28 cellular contexts compared by ENCODE assay signal in the genomic region with DNA sequence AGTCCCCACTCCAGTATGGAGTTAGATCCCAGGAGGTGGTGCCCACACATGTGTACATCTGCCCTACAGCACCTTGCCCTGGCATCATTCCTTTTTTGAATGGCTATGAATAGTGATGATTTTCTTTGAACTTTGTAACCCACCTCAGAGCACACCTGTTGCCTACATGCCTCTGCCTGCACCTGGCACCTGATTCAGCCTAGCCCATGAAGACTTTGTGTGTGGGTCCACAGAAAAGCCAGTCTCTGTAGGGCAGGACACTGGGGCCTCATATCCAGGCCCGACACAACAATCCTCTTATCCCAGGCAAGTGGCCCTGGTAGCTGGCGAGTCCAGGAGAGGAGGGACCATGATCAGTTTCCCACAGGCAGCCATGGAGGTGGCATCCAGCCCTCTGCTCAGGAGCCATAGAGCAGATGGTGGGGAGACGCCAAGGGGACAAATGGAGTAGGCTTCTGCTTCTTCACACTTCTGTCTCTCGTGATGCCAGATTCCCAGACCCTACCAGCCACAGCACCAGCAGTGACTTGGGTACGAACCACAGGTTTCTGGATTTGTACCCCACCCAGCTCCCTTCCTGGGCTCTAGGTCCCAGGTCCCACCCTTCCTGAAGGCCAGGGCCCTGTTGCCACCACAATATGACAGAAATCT.
DNase-seq lines count a peak whose midpoint lies in the region; ATAC-seq and TF ChIP-seq lines count a peak whose summit lies in the region.
"Had no signal": no experiment of that assay in that cellular context is flagged by ENCODE, and none has a peak within 500 bp of the region (broad histone marks: within the 10 kb centered on the region; RNA-seq: fewer than 3 reads in every experiment).

No MANE protein-coding gene starts in this region.

- no peak overlapping the region for H3K27ac Mint-ChIP-seq in activated CD8-positive, alpha-beta memory T cell treated with anti-CD3 and anti-CD28 coated beads, Interleukin-2, amount 10 ng/mL, durations not matched to agents 7 days and 5 days
- peak overlapping the region; percentile 68 for H3K27ac Mint-ChIP-seq in CD8-positive, alpha-beta T cell
- H3K27ac Mint-ChIP-seq in naive thymus-derived CD8-positive, alpha-beta T cell, result peak overlapping the region in 9 of 10 donors; percentile 64 to 96 (median 93)

- ATAC-seq in activated CD8-positive, alpha-beta memory T cell treated with anti-CD3 and anti-CD28 coated beads, Interleukin-2, amount 10 ng/mL, durations not matched to agents 7 days and 5 days, result no peak
- no peak for ATAC-seq in CD8-positive, alpha-beta T cell
- no peak for ATAC-seq in naive thymus-derived CD8-positive, alpha-beta T cell
- no peak for ATAC-seq in GM21526 (IDR thresholded peaks at IDR 0.05; ENCODE audit: low FRiP score, unreplicated experiment)
- ATAC-seq: GM12878, HCT116, PC-3 had no signal

- no peaks in the 10 kb centered on the region for H3K79me2 ChIP-seq in hepatocyte

- peak; percentile 32 for DNase-seq in activated CD8-positive, alpha-beta memory T cell treated with anti-CD3 and anti-CD28 coated beads, Interleukin-2, amount 10 ng/mL, durations not matched to agents 7 days and 5 days
- DNase-seq in activated CD8-positive, alpha-beta memory T cell treated with anti-CD3 and anti-CD28 coated beads, Interleukin-2, amount 50 U/mL, for 4 hours, result no peak
- peak in 2 of 7 experiments; percentile 9 to 47 for DNase-seq in CD8-positive, alpha-beta T cell
- peak; percentile 6 for DNase-seq in NCI-H69 (lab: John Stamatoyannopoulos, UW)
- no peak for DNase-seq in naive thymus-derived CD8-positive, alpha-beta T cell
- no peak for DNase-seq in hepatocyte (ENCODE audit: low spot score)
- DNase-seq in stimulated activated CD4-positive, alpha-beta T cell treated with anti-CD3 and anti-CD28 coated beads, Interleukin-4, amount 100 ng/mL, for 24 hours, result no peak
- DNase-seq: CD4-positive, alpha-beta memory T cell; DMS 273 treated with DMSO at 0.1 percent for 48 hours; DMS79; EL; GDM1; NCI-H1092 treated with DMSO at 0.1 percent for 48 hours; NCI-H1436; NCI-H187; NCI-H2081 treated with DMSO at 0.1 percent for 48 hours; NCI-H2171; NCI-H226; NCI-H510A; PC-3; SK-N-SH had no signal

- no peaks in the 10 kb centered on the region for H3K9me3 ChIP-seq in CD8-positive, alpha-beta T cell (ENCODE audit: low read length)
- no peaks in the 10 kb centered on the region for H3K9me3 ChIP-seq in hepatocyte (ENCODE audit: low read depth)
- H3K9me3 ChIP-seq: BLaER1 treated with 17β-estradiol and CSF1 and Interleukin-3, amounts not matched to agents 10 nM and 100 nM; SK-N-SH had no signal

- peaks cover 54% of the 10 kb centered on the region for H3K4me1 Mint-ChIP-seq in activated CD8-positive, alpha-beta memory T cell treated with anti-CD3 and anti-CD28 coated beads, Interleukin-2, amount 10 ng/mL, durations not matched to agents 7 days and 5 days
- peaks cover 94% of the 10 kb centered on the region for H3K4me1 Mint-ChIP-seq in CD8-positive, alpha-beta T cell (ENCODE audit: low read depth)
- peaks cover 52 to 98% (median 95%) of the 10 kb centered on the region in 4 donors for H3K4me1 Mint-ChIP-seq in naive thymus-derived CD8-positive, alpha-beta T cell

- no peak overlapping the region for H3K4me3 Mint-ChIP-seq in activated CD8-positive, alpha-beta memory T cell treated with anti-CD3 and anti-CD28 coated beads, Interleukin-2, amount 10 ng/mL, durations not matched to agents 7 days and 5 days
- H3K4me3 Mint-ChIP-seq in CD8-positive, alpha-beta T cell, result no peak overlapping the region
- peak overlapping the region in 6 of 10 donors; percentile 12 to 95 (median 65) for H3K4me3 Mint-ChIP-seq in naive thymus-derived CD8-positive, alpha-beta T cell
- H3K4me3 Mint-ChIP-seq: IgD-negative memory B cell had no signal

- H3K9me3 Mint-ChIP-seq in activated CD8-positive, alpha-beta memory T cell treated with anti-CD3 and anti-CD28 coated beads, Interleukin-2, amount 10 ng/mL, durations not matched to agents 7 days and 5 days (ENCODE audit: low read depth), result peaks cover 3% of the 10 kb centered on the region
- H3K9me3 Mint-ChIP-seq in CD8-positive, alpha-beta T cell, result peaks cover 2% of the 10 kb centered on the region
- no peaks in the 10 kb centered on the region for H3K9me3 Mint-ChIP-seq in naive thymus-derived CD8-positive, alpha-beta T cell

- H3K4me2 ChIP-seq in hepatocyte, result no peak overlapping the region
- H3K4me2 ChIP-seq: KMS-11, SK-N-SH had no signal

- H2AFZ ChIP-seq in hepatocyte, result no peak overlapping the region

- 85% methylated on average over 5 of the region's 5 CpGs for WGBS in hepatocyte (ENCODE audit: low lambda C conversion rate, missing lambda C conversion rate)

- intact Hi-C loops in CD8-positive, alpha-beta T cell (cut with DNase I, micrococcal nuclease), result no loop called here

- H3K4me3 ChIP-seq in CD8-positive, alpha-beta T cell (ENCODE audit: low read depth, low read length), result no peak overlapping the region
- H3K4me3 ChIP-seq in hepatocyte, result no peak overlapping the region
- H3K4me3 ChIP-seq: BLaER1 treated with 17β-estradiol and CSF1 and Interleukin-3, amounts not matched to agents 10 nM and 100 nM; GM12878 had no signal

- H3K27ac ChIP-seq in CD8-positive, alpha-beta T cell (ENCODE audit: low read depth, low read length), result no peak overlapping the region
- no peak overlapping the region for H3K27ac ChIP-seq in hepatocyte
- H3K27ac ChIP-seq: BLaER1 treated with 17β-estradiol and CSF1 and Interleukin-3, amounts not matched to agents 10 nM and 100 nM; HL-60; KMS-11 had no signal

- CTCF ChIA-PET in activated CD8-positive, alpha-beta memory T cell treated with anti-CD3 and anti-CD28 coated beads, Interleukin-2, amount 10 ng/mL, durations not matched to agents 7 days and 5 days (lab: Charles Lee), result no interaction called here
- CTCF ChIA-PET in CD8-positive, alpha-beta T cell (lab: Charles Lee), result interaction anchor here (3.1 kb wide), 1 partner anchor 44 kb away, joined by 19 read pairs; no protein-coding TSS in a partner anchor

- peaks cover 17% of the 10 kb centered on the region for H3K27me3 Mint-ChIP-seq in activated CD8-positive, alpha-beta memory T cell treated with anti-CD3 and anti-CD28 coated beads, Interleukin-2, amount 10 ng/mL, durations not matched to agents 7 days and 5 days
- H3K27me3 Mint-ChIP-seq in CD8-positive, alpha-beta T cell (ENCODE audit: low read depth), result no peaks in the 10 kb centered on the region
- H3K27me3 Mint-ChIP-seq in naive thymus-derived CD8-positive, alpha-beta T cell, result no peaks in the 10 kb centered on the region
- H3K27me3 Mint-ChIP-seq: CD4-positive, alpha-beta memory T cell had no signal

- TF ChIP-seq CTCF in CD8-positive, alpha-beta T cell (IDR thresholded peaks at IDR 0.05), result no peak
- TF ChIP-seq CTCF in hepatocyte (IDR thresholded peaks at IDR 0.05; ENCODE audit: poor library complexity), result no peak

- peaks cover 9% of the 10 kb centered on the region for H3K36me3 Mint-ChIP-seq in activated CD8-positive, alpha-beta memory T cell treated with anti-CD3 and anti-CD28 coated beads, Interleukin-2, amount 10 ng/mL, durations not matched to agents 7 days and 5 days
- peaks cover 3% of the 10 kb centered on the region for H3K36me3 Mint-ChIP-seq in CD8-positive, alpha-beta T cell
- H3K36me3 Mint-ChIP-seq in naive thymus-derived CD8-positive, alpha-beta T cell, result peaks cover 0 to 2% (median 0%) of the 10 kb centered on the region in 3 donors

- H3K27me3 ChIP-seq in CD8-positive, alpha-beta T cell (ENCODE audit: insufficient read depth, low read length), result no peaks in the 10 kb centered on the region
- peaks cover 5% of the 10 kb centered on the region for H3K27me3 ChIP-seq in hepatocyte

- no peaks in the 10 kb centered on the region for H3K36me3 ChIP-seq in CD8-positive, alpha-beta T cell (ENCODE audit: insufficient read depth, low read length)
- H3K36me3 ChIP-seq in hepatocyte (replicated peaks; ENCODE audit: insufficient read depth, low read depth), result no peaks in the 10 kb centered on the region
- H3K36me3 ChIP-seq: BLaER1 treated with 17β-estradiol and CSF1 and Interleukin-3, amounts not matched to agents 10 nM and 100 nM had no signal

- POLR2A ChIA-PET in CD8-positive, alpha-beta T cell (lab: Charles Lee), result no interaction called here
- POLR2A ChIA-PET in naive thymus-derived CD8-positive, alpha-beta T cell (lab: Charles Lee), result interaction anchor here (4.5 kb wide), 1 partner anchor 434 kb away, joined by 35 read pairs; the partner anchor contains the start of gene TLE3

- H3K9me2 ChIP-seq in hepatocyte (replicated peaks; ENCODE audit: insufficient read depth), result no peaks in the 10 kb centered on the region
- H3K9me2 ChIP-seq: SK-N-SH had no signal

- no peaks in the 10 kb centered on the region for H4K20me1 ChIP-seq in hepatocyte (ENCODE audit: insufficient read depth, poor library complexity, severe bottlenecking)

- peaks cover 73% of the 10 kb centered on the region for H3K4me1 ChIP-seq in CD8-positive, alpha-beta T cell (ENCODE audit: insufficient read depth, low read length)
- H3K4me1 ChIP-seq in hepatocyte (ENCODE audit: insufficient read depth), result no peaks in the 10 kb centered on the region

Comparison
In these comparisons a context has a peak if more than half of its experiments do, and no peak if none do; other contexts are left out.
1. DNase-seq: peak in activated CD8-positive, alpha-beta memory T cell treated with anti-CD3 and anti-CD28 coated beads, Interleukin-2, amount 10 ng/mL, durations not matched to agents 7 days and 5 days (single experiment) and NCI-H69 (single experiment); none in activated CD8-positive, alpha-beta memory T cell treated with anti-CD3 and anti-CD28 coated beads, Interleukin-2, amount 50 U/mL, for 4 hours (single experiment), naive thymus-derived CD8-positive, alpha-beta T cell (0 of 10), hepatocyte (single experiment) and stimulated activated CD4-positive, alpha-beta T cell treated with anti-CD3 and anti-CD28 coated beads, Interleukin-4, amount 100 ng/mL, for 24 hours (single experiment).
2. H3K4me3 Mint-ChIP-seq: peak in naive thymus-derived CD8-positive, alpha-beta T cell (6 of 10); none in activated CD8-positive, alpha-beta memory T cell treated with anti-CD3 and anti-CD28 coated beads, Interleukin-2, amount 10 ng/mL, durations not matched to agents 7 days and 5 days (single experiment) and CD8-positive, alpha-beta T cell (single experiment).